In the genomic region with DNA sequence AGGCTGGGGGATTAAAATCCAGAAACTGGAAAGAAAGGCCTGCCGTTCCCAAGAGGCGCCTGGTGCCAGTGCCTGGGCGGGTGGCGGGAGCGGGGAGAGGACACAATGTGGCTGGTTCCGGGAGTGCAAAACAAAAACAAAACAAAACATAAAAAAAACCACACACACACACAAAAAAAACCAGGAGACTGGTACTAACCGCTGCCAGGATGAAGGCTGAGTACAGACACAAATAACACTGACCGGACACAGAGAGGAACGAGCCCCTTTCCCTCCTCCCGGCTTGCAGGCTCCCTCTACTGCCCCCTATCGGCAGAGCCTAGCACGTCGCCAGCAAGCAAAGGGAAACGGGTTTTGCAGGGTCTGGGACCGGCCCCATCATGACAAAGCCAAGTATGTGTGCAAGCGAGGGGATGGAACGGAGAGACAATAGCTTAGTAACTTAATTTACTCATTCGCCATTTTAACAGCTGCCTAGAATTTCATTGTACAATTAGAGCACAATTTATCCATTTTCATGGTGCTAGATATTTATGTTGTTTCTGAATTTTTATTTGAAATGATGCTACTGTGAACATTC, we compare ENCODE assay signal across 8 cellular contexts. TPM values are rescaled to one million over a fixed set of nuclear protein-coding genes. Genes with fewer than 3 reads are reported as not detected.
DNase-seq lines count a peak whose midpoint lies in the region; ATAC-seq, FAIRE-seq and TF ChIP-seq lines count a peak whose summit lies in the region.

No MANE protein-coding gene starts in this region.

- H3K4me1 ChIP-seq in HepG2 (ENCODE audit: insufficient read depth, low read length), result peaks cover 20% of the 10 kb centered on the region; the same call in 1 of the 2 replicates

- intact Hi-C loops in HepG2 (cut with micrococcal nuclease; ENCODE audit: unreplicated experiment), result loop anchor here (5.0 kb wide), 2 partner anchors 75 to 365 kb away; no protein-coding TSS in a partner anchor

- peak overlapping the region; percentile 88 for H3K4me2 ChIP-seq in HepG2 (ENCODE audit: low read depth, low read length)

- peak overlapping the region; percentile 95 for H2AFZ ChIP-seq in HepG2 (ENCODE audit: low read length)

- CTCF ChIA-PET in HepG2 (lab: Yijun Ruan, JAX; ENCODE audit: low intra/inter-chr PET ratio, low total read pairs), result interaction anchor here (1.8 to 1.9 kb wide), 2 partner anchors 139 to 180 kb away, joined by 11 to 27 read pairs; no protein-coding TSS in a partner anchor

- TF ChIP-seq EP300 in HepG2 (IDR thresholded peaks at IDR 0.05; ENCODE audit: low read depth in 2 of 2, low read length in 2 of 2) (no peak), HepG2 (CRISPR knock-in tag; IDR thresholded peaks at IDR 0.05; ENCODE audit: borderline replicate concordance) (no peak)

- no peak for TF ChIP-seq POLR2A in HepG2 (IDR thresholded peaks at IDR 0.05; ENCODE audit: insufficient read depth in 1 of 2, low read depth in 2 of 2, low read length in 2 of 2)

- peak; percentile 74 for FAIRE-seq in HepG2 (lab: Jason Lieb, UNC)

- peak overlapping the region; percentile 63; the same call in 1 of the 2 replicates for H3K9ac ChIP-seq in HepG2 (ENCODE audit: insufficient read depth, low read depth, low read length)

- 1% methylated on average over 18 of the region's 18 CpGs for WGBS in HepG2 (ENCODE audit: low lambda C conversion rate)

- H3K79me2 ChIP-seq in HepG2 (ENCODE audit: insufficient read depth, low read length), result no peaks in the 10 kb centered on the region

- DNase-seq in A172 (ENCODE audit: low spot score), result peak; percentile 43
- DNase-seq in NCI-H510A (lab: John Stamatoyannopoulos, UW), result peak; percentile 47
- DNase-seq in activated CD4-positive, alpha-beta T cell treated with anti-CD3 and anti-CD28 coated beads for 48 hours, result peak; percentile 90
- DNase-seq in dedifferentiated amniotic fluid mesenchymal stem cell (ENCODE audit: extremely low spot score), result peak; percentile 77
- DNase-seq in HepG2 (ENCODE audit: low spot score), result peak; percentile 64
- peak; percentile 63 for DNase-seq in stimulated activated CD4-positive, alpha-beta T cell treated with anti-CD3 and anti-CD28 coated beads, Interleukin-2, amount 100 ng/mL, for 4 hours (ENCODE audit: low read depth)

- POLR2A ChIA-PET in HepG2 (lab: Yijun Ruan, JAX), result no interaction called here

- peak; percentile 78 for ATAC-seq in GM18499 (IDR thresholded peaks at IDR 0.05; ENCODE audit: insufficient read depth, unreplicated experiment)
- peak; percentile 75 for ATAC-seq in HG03060 (IDR thresholded peaks at IDR 0.05; ENCODE audit: low read depth, unreplicated experiment)
- ATAC-seq in HepG2, result peak; percentile 88

- no peaks in the 10 kb centered on the region for H4K20me1 ChIP-seq in HepG2 (ENCODE audit: insufficient read depth, low read length)

- peak; percentile 92 for TF ChIP-seq CTCF in HepG2 (CRISPR knock-in tag; IDR thresholded peaks at IDR 0.05)

- in situ Hi-C loops in HepG2 (cut with HindIII; ENCODE audit: extremely low pct_ligation_motif_present, low pct_unique_long_range_greater_than_20kb), result loop anchor here (5.0 kb wide), 2 partner anchors 135 to 180 kb away; no protein-coding TSS in a partner anchor

- peak overlapping the region; percentile 49 to 81 (median 77) for H3K4me3 ChIP-seq in HepG2 (replicated peaks in 1 of 3; ENCODE audit: insufficient read depth in 1 of 3, low read depth in 2 of 3, low read length in 3 of 3)

- no TSS peak for BruUV-seq in HepG2 (replicated peaks; lab: Mats Ljungman, UMichigan)

- no peak overlapping the region for H3K27ac ChIP-seq in HepG2 (ENCODE audit: extremely low read length, insufficient read depth, low read length)

- no peaks in the 10 kb centered on the region for H3K9me3 ChIP-seq in HepG2 (ENCODE audit: low read length)

- no peaks in the 10 kb centered on the region for H3K36me3 ChIP-seq in HepG2 (replicated peaks in 1 of 2; ENCODE audit: control insufficient read depth in 1 of 2, insufficient read depth in 2 of 2, low read length in 2 of 2)

- peaks cover 0 to 2% of the 10 kb centered on the region in 2 experiments; a peak in 1 of 5 replicates for H3K27me3 ChIP-seq in HepG2 (ENCODE audit: control insufficient read depth in 1 of 2, insufficient read depth in 2 of 2, low read length in 2 of 2)

- TF ChIP-seq RAD21 in HepG2 (CRISPR knock-in tag; IDR thresholded peaks at IDR 0.05), result peak; percentile 75

TF ChIP-seq in HepG2, 621 proteins besides CTCF, POLR2A, EP300 and RAD21 (continues in another document):
- TF ChIP-seq ZSCAN25 (CRISPR knock-in tag; IDR thresholded peaks at IDR 0.05) (0 out of 2 replicates have a peak, but pooled peaks have one; percentile 30), MLLT10 (CRISPR knock-in tag; IDR thresholded peaks at IDR 0.05) (no peak), ATF7 (IDR thresholded peaks at IDR 0.05) (no peak), ATF7 (CRISPR knock-in tag; IDR thresholded peaks at IDR 0.05) (no peak), KAT2B (IDR thresholded peaks at IDR 0.05; ENCODE audit: borderline replicate concordance, low read depth, low read length) (no peak), ASH2L (IDR thresholded peaks at IDR 0.05; ENCODE audit: insufficient read length, low read depth, low read length) (no peak), NFKB2 (CRISPR knock-in tag; IDR thresholded peaks at IDR 0.05; ENCODE audit: borderline replicate concordance) (no peak), ZNF138 (CRISPR knock-in tag; IDR thresholded peaks at IDR 0.05; ENCODE audit: low read depth) (no peak), ZBTB7A (CRISPR knock-in tag; IDR thresholded peaks at IDR 0.05) (no peak), ZEB1 (IDR thresholded peaks at IDR 0.05; ENCODE audit: insufficient replicate concordance, low read depth) (no peak), ZFP37 (CRISPR knock-in tag; IDR thresholded peaks at IDR 0.05; ENCODE audit: borderline replicate concordance) (no peak), RAD51 (IDR thresholded peaks at IDR 0.05; ENCODE audit: borderline replicate concordance) (no peak)
- TF ChIP-seq, protein P1, sequence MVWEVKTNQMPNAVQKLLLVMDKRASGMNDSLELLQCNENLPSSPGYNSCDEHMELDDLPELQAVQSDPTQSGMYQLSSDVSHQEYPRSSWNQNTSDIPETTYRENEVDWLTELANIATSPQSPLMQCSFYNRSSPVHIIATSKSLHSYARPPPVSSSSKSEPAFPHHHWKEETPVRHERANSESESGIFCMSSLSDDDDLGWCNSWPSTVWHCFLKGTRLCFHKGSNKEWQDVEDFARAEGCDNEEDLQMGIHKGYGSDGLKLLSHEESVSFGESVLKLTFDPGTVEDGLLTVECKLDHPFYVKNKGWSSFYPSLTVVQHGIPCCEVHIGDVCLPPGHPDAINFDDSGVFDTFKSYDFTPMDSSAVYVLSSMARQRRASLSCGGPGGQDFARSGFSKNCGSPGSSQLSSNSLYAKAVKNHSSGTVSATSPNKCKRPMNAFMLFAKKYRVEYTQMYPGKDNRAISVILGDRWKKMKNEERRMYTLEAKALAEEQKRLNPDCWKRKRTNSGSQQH (CRISPR knock-in tag; IDR thresholded peaks at IDR 0.05; ENCODE audit: low read depth), result no peak
- TF ChIP-seq, protein P2, sequence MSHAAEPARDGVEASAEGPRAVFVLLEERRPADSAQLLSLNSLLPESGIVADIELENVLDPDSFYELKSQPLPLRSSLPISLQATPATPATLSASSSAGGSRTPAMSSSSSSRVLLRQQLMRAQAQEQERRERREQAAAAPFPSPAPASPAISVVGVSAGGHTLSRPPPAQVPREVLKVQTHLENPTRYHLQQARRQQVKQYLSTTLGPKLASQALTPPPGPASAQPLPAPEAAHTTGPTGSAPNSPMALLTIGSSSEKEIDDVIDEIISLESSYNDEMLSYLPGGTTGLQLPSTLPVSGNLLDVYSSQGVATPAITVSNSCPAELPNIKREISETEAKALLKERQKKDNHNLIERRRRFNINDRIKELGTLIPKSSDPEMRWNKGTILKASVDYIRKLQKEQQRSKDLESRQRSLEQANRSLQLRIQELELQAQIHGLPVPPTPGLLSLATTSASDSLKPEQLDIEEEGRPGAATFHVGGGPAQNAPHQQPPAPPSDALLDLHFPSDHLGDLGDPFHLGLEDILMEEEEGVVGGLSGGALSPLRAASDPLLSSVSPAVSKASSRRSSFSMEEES (CRISPR knock-in tag; IDR thresholded peaks at IDR 0.05), result no peak
- TF ChIP-seq, protein P3, sequence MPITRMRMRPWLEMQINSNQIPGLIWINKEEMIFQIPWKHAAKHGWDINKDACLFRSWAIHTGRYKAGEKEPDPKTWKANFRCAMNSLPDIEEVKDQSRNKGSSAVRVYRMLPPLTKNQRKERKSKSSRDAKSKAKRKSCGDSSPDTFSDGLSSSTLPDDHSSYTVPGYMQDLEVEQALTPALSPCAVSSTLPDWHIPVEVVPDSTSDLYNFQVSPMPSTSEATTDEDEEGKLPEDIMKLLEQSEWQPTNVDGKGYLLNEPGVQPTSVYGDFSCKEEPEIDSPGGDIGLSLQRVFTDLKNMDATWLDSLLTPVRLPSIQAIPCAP (CRISPR knock-in tag; IDR thresholded peaks at IDR 0.05; ENCODE audit: low read depth), result no peak

RNA-seq across cellular contexts. Expression of a gene that starts 17.9 kb away (rescaled TPM):
- 103 TPM in 2 replicates for total RNA-seq in A172 (2014; rRNA removed; shearing (Covaris generic))
- 58.0 and 59.9 TPM in 2 replicates for total RNA-seq in HepG2 (2016; rRNA removed; fragmentation: Illumina TruSeq; extraction: Trizol)
- total RNA-seq in HepG2 (2016; cell fraction: cytosol; rRNA removed; fragmentation: Illumina TruSeq; extraction: Trizol; ENCODE audit: low read depth), result 33.6 and 37.9 TPM in 2 replicates
- 58.2 and 61.9 TPM in 2 replicates for total RNA-seq in HepG2 (2016; cell fraction: insoluble cytoplasmic fraction; rRNA removed; fragmentation: Illumina TruSeq; extraction: Trizol)
- total RNA-seq in HepG2 (2016; cell fraction: membrane; rRNA removed; fragmentation: Illumina TruSeq; extraction: Trizol), result 31.4 and 36.7 TPM in 2 replicates
- 54.0 and 61.7 TPM in 2 replicates for total RNA-seq in HepG2 (2016; cell fraction: nucleus; rRNA removed; fragmentation: Illumina TruSeq; extraction: Trizol)
- 15.0 and 19.9 TPM in 2 replicates for polyA plus RNA-seq in HepG2 (2011; rRNA removed)
- 9.9 and 13.4 TPM in 2 replicates for polyA plus RNA-seq in HepG2 (2011; cell fraction: cytosol; rRNA removed)
- 4.2 and 5.2 TPM in 2 replicates for polyA plus RNA-seq in HepG2 (2011; cell fraction: nucleus; rRNA removed)
- 16.4 and 27.7 TPM in 2 replicates for polyA plus RNA-seq in HepG2 (2012)
- polyA plus RNA-seq in HepG2 (2016; cell fraction: cytosol; fragmentation: Illumina TruSeq; extraction: Trizol; ENCODE audit: low read depth), result 3.6 and 5.0 TPM in 2 replicates
- 37.0 and 38.2 TPM in 2 replicates for polyA plus RNA-seq in HepG2 (2016; cell fraction: insoluble cytoplasmic fraction; fragmentation: Illumina TruSeq; extraction: Trizol; ENCODE audit: low read depth)
- polyA plus RNA-seq in HepG2 (2016; cell fraction: membrane; fragmentation: Illumina TruSeq; extraction: Trizol; ENCODE audit: low read depth), result 13.9 and 14.8 TPM in 2 replicates
- polyA plus RNA-seq in HepG2 (2016; cell fraction: nucleus; fragmentation: Illumina TruSeq; extraction: Trizol; ENCODE audit: insufficient read depth, low read depth), result 45.0 and 50.6 TPM in 2 replicates
- polyA minus RNA-seq in HepG2 (2011; rRNA and poly(A)+ RNA removed; ENCODE audit: low replicate concordance), result 21.3 and 30.0 TPM in 2 replicates
- polyA minus RNA-seq in HepG2 (2011; cell fraction: cytosol; rRNA and poly(A)+ RNA removed), result 29.9 and 32.9 TPM in 2 replicates
- polyA minus RNA-seq in HepG2 (2011; cell fraction: nucleus; rRNA and poly(A)+ RNA removed), result 19.7 and 20.3 TPM in 2 replicates
